Comparison of ENCODE assay signal across 14 cellular contexts in genomic region chr5:154829181-154829588, GRCh38. TPM values are rescaled to one million over a fixed set of nuclear protein-coding genes. Genes with fewer than 3 reads are reported as not detected.
DNase-seq lines count a peak whose midpoint lies in the region; ATAC-seq and TF ChIP-seq lines count a peak whose summit lies in the region.
"Had no signal": no experiment of that assay in that cellular context is flagged by ENCODE, and none has a peak within 500 bp of the region (broad histone marks: within the 10 kb centered on the region; RNA-seq: fewer than 3 reads in every experiment).

No MANE protein-coding gene starts in this region.

- no peak for ATAC-seq in effector memory CD8-positive, alpha-beta T cell (replicated peaks)
- no peak for ATAC-seq in HG02798 (IDR thresholded peaks at IDR 0.05; ENCODE audit: poor library complexity, unreplicated experiment)

- no peak overlapping the region for H3K4me3 ChIP-seq in skeletal muscle satellite cell (ENCODE audit: low read length)
- H3K4me3 ChIP-seq: hepatocyte had no signal

- H3K36me3 ChIP-seq in skeletal muscle satellite cell (ENCODE audit: insufficient read depth, low read length) = peaks cover 15% of the 10 kb centered on the region

- peak overlapping the region; percentile 86 for H3K27ac Mint-ChIP-seq in activated T-cell treated with anti-CD3 and anti-CD28 coated beads, Interleukin-2, amount 50 U/mL, for 24 hours
- H3K27ac Mint-ChIP-seq in effector memory CD8-positive, alpha-beta T cell = peak overlapping the region; percentile 89 to 91
- no peak overlapping the region for H3K27ac Mint-ChIP-seq in endothelial cell (ENCODE audit: unreplicated experiment)
- H3K27ac Mint-ChIP-seq: activated B cell treated with CpG ODN at 0.5 μM for 24 hours had no signal

- no peak overlapping the region for H3K9ac ChIP-seq in skeletal muscle satellite cell (ENCODE audit: low read depth, low read length)

- peak overlapping the region; percentile 24 for H3K4me2 ChIP-seq in skeletal muscle satellite cell (ENCODE audit: low read length)
- H3K4me2 ChIP-seq: hepatocyte had no signal

- H3K4me1 ChIP-seq in skeletal muscle satellite cell (ENCODE audit: control insufficient read depth, insufficient read depth, low read length) = peaks cover 25% of the 10 kb centered on the region

- H3K4me1 Mint-ChIP-seq in activated T-cell treated with anti-CD3 and anti-CD28 coated beads, Interleukin-2, amount 50 U/mL, for 24 hours (ENCODE audit: low read depth) = peaks cover 44% of the 10 kb centered on the region
- peaks cover 18 to 29% of the 10 kb centered on the region in 2 donors for H3K4me1 Mint-ChIP-seq in effector memory CD8-positive, alpha-beta T cell (ENCODE audit: low read depth in 2 of 2)
- H3K4me1 Mint-ChIP-seq in endothelial cell (ENCODE audit: unreplicated experiment) = no peaks in the 10 kb centered on the region

- H3K27me3 Mint-ChIP-seq in activated T-cell treated with anti-CD3 and anti-CD28 coated beads, Interleukin-2, amount 50 U/mL, for 24 hours = no peaks in the 10 kb centered on the region
- H3K27me3 Mint-ChIP-seq in effector memory CD8-positive, alpha-beta T cell = no peaks in the 10 kb centered on the region
- peaks cover 2% of the 10 kb centered on the region for H3K27me3 Mint-ChIP-seq in endothelial cell (ENCODE audit: unreplicated experiment)
- H3K27me3 Mint-ChIP-seq: activated B cell treated with CpG ODN at 0.5 μM for 24 hours had no signal

- H3K27me3 ChIP-seq in skeletal muscle satellite cell (ENCODE audit: control insufficient read depth, insufficient read depth, low read length) = no peaks in the 10 kb centered on the region
- H3K27me3 ChIP-seq: BE2C, hepatocyte had no signal

- no peak for DNase-seq in activated T-cell treated with anti-CD3 and anti-CD28 coated beads, Interleukin-2, amount 50 U/mL, for 24 hours
- no peak for DNase-seq in activated T-cell treated with anti-CD3 and anti-CD28 coated beads for 4 hours
- peak; percentile 62 for DNase-seq in NCI-H69 (lab: John Stamatoyannopoulos, UW)
- DNase-seq in effector memory CD8-positive, alpha-beta T cell = no peak
- no peak for DNase-seq in kidney tubule cell (ENCODE audit: low spot score)
- DNase-seq in endothelial cell (ENCODE audit: low spot score) = no peak
- DNase-seq: activated B cell treated with CpG ODN at 0.5 μM for 24 hours, BE2C, H7, midbrain, NCI-H2081 had no signal

- H3K4me3 Mint-ChIP-seq in activated T-cell treated with anti-CD3 and anti-CD28 coated beads, Interleukin-2, amount 50 U/mL, for 24 hours = no peak overlapping the region
- H3K4me3 Mint-ChIP-seq in effector memory CD8-positive, alpha-beta T cell = peak overlapping the region in 1 of 2 donors; percentile 52
- H3K4me3 Mint-ChIP-seq in endothelial cell (ENCODE audit: unreplicated experiment) = no peak overlapping the region
- H3K4me3 Mint-ChIP-seq: activated B cell treated with CpG ODN at 0.5 μM for 24 hours had no signal

- peaks cover 72% of the 10 kb centered on the region for H3K36me3 Mint-ChIP-seq in activated T-cell treated with anti-CD3 and anti-CD28 coated beads, Interleukin-2, amount 50 U/mL, for 24 hours (ENCODE audit: low read depth)
- peaks cover 22% of the 10 kb centered on the region for H3K36me3 Mint-ChIP-seq in effector memory CD8-positive, alpha-beta T cell (ENCODE audit: insufficient read depth)
- H3K36me3 Mint-ChIP-seq in endothelial cell (ENCODE audit: low read depth, unreplicated experiment) = peaks cover 12% of the 10 kb centered on the region

- no peak for TF ChIP-seq CTCF in endothelial cell (IDR thresholded peaks at IDR 0.05; ENCODE audit: unreplicated experiment)

- no peaks in the 10 kb centered on the region for H3K9me3 ChIP-seq in skeletal muscle satellite cell (replicated peaks; ENCODE audit: low read length)
- H3K9me3 ChIP-seq: BE2C had no signal

- H3K9me3 Mint-ChIP-seq in activated T-cell treated with anti-CD3 and anti-CD28 coated beads, Interleukin-2, amount 50 U/mL, for 24 hours = no peaks in the 10 kb centered on the region
- H3K9me3 Mint-ChIP-seq in effector memory CD8-positive, alpha-beta T cell = no peaks in the 10 kb centered on the region
- no peaks in the 10 kb centered on the region for H3K9me3 Mint-ChIP-seq in endothelial cell (ENCODE audit: unreplicated experiment)
- H3K9me3 Mint-ChIP-seq: activated B cell treated with CpG ODN at 0.5 μM for 24 hours had no signal

RNA-seq across cellular contexts. Expression of gene FAXDC2, which starts 21.2 kb away (rescaled TPM):
- 0.44 and 0.76 TPM in 2 replicates for total RNA-seq in skeletal muscle satellite cell (2012; rRNA removed)
- total RNA-seq in endothelial cell (ENCODE audit: unreplicated experiment) = 9.3 TPM
- total RNA-seq: activated B cell treated with CpG ODN at 0.5 μM for 24 hours had no signal

RNA-seq across cellular contexts. Expression of gene CNOT8, which starts 29.2 kb away (rescaled TPM):
- total RNA-seq in skeletal muscle satellite cell (2012; rRNA removed) = 40.1 and 54.0 TPM in 2 replicates
- 65.6 TPM for total RNA-seq in endothelial cell (ENCODE audit: unreplicated experiment)
